ENCODE assay signal across 1 cellular context in the genomic region with DNA sequence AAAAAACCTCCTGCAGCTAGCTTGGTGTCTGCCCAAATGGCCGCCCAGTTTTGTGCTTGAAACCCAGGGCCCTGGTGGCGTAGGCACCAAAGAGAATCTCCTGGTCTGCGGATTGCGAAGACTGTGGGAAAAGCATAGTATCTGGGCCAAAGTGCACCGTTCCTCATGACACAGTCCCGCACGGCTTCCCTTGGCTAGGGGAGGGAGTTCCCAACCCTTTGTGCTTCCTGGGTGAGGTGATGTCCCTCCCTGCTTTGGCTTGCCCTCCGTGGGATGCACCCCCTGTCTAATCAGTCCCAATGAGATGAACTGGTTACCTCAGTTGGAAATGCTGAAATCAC.
TF ChIP-seq lines count a peak whose summit lies in the region.

No MANE protein-coding gene starts in this region.

TF ChIP-seq in GM23338, 12 proteins besides CTCF, POLR2A, EP300 and RAD21 (continued from another document):
- TF ChIP-seq, protein P1, sequence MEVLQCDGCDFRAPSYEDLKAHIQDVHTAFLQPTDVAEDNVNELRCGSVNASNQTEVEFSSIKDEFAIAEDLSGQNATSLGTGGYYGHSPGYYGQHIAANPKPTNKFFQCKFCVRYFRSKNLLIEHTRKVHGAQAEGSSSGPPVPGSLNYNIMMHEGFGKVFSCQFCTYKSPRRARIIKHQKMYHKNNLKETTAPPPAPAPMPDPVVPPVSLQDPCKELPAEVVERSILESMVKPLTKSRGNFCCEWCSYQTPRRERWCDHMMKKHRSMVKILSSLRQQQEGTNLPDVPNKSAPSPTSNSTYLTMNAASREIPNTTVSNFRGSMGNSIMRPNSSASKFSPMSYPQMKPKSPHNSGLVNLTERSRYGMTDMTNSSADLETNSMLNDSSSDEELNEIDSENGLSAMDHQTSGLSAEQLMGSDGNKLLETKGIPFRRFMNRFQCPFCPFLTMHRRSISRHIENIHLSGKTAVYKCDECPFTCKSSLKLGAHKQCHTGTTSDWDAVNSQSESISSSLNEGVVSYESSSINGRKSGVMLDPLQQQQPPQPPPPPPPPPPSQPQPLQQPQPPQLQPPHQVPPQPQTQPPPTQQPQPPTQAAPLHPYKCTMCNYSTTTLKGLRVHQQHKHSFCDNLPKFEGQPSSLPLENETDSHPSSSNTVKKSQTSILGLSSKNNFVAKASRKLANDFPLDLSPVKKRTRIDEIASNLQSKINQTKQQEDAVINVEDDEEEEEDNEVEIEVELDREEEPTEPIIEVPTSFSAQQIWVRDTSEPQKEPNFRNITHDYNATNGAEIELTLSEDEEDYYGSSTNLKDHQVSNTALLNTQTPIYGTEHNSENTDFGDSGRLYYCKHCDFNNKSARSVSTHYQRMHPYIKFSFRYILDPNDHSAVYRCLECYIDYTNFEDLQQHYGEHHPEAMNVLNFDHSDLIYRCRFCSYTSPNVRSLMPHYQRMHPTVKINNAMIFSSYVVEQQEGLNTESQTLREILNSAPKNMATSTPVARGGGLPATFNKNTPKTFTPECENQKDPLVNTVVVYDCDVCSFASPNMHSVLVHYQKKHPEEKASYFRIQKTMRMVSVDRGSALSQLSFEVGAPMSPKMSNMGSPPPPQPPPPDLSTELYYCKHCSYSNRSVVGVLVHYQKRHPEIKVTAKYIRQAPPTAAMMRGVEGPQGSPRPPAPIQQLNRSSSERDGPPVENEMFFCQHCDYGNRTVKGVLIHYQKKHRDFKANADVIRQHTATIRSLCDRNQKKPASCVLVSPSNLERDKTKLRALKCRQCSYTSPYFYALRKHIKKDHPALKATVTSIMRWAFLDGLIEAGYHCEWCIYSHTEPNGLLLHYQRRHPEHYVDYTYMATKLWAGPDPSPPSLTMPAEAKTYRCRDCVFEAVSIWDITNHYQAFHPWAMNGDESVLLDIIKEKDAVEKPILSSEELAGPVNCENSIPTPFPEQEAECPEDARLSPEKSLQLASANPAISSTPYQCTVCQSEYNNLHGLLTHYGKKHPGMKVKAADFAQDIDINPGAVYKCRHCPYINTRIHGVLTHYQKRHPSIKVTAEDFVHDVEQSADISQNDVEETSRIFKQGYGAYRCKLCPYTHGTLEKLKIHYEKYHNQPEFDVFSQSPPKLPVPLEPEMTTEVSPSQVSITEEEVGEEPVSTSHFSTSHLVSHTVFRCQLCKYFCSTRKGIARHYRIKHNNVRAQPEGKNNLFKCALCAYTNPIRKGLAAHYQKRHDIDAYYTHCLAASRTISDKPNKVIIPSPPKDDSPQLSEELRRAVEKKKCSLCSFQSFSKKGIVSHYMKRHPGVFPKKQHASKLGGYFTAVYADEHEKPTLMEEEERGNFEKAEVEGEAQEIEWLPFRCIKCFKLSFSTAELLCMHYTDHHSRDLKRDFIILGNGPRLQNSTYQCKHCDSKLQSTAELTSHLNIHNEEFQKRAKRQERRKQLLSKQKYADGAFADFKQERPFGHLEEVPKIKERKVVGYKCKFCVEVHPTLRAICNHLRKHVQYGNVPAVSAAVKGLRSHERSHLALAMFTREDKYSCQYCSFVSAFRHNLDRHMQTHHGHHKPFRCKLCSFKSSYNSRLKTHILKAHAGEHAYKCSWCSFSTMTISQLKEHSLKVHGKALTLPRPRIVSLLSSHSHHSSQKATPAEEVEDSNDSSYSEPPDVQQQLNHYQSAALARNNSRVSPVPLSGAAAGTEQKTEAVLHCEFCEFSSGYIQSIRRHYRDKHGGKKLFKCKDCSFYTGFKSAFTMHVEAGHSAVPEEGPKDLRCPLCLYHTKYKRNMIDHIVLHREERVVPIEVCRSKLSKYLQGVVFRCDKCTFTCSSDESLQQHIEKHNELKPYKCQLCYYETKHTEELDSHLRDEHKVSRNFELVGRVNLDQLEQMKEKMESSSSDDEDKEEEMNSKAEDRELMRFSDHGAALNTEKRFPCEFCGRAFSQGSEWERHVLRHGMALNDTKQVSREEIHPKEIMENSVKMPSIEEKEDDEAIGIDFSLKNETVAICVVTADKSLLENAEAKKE (CRISPR knock-in tag; IDR thresholded peaks at IDR 0.05) = no peak
- TF ChIP-seq STAT1 (IDR thresholded peaks at IDR 0.05; ENCODE audit: unreplicated experiment) (no peak), JUNB (IDR thresholded peaks at IDR 0.05; ENCODE audit: unreplicated experiment) (no peak), ZNF331 (CRISPR knock-in tag; IDR thresholded peaks at IDR 0.05; ENCODE audit: low read depth) (no peak), CREB1 (CRISPR knock-in tag; IDR thresholded peaks at IDR 0.05; ENCODE audit: low read depth) (no peak), EZH2phosphoT487 (IDR thresholded peaks at IDR 0.05; ENCODE audit: unreplicated experiment) (no peak), POLR2AphosphoS5 (IDR thresholded peaks at IDR 0.05; ENCODE audit: low read depth) (no peak), NANOG (IDR thresholded peaks at IDR 0.05; ENCODE audit: borderline replicate concordance) (no peak)
